Comparison of ENCODE assay signal across 8 cellular contexts in the genomic region with DNA sequence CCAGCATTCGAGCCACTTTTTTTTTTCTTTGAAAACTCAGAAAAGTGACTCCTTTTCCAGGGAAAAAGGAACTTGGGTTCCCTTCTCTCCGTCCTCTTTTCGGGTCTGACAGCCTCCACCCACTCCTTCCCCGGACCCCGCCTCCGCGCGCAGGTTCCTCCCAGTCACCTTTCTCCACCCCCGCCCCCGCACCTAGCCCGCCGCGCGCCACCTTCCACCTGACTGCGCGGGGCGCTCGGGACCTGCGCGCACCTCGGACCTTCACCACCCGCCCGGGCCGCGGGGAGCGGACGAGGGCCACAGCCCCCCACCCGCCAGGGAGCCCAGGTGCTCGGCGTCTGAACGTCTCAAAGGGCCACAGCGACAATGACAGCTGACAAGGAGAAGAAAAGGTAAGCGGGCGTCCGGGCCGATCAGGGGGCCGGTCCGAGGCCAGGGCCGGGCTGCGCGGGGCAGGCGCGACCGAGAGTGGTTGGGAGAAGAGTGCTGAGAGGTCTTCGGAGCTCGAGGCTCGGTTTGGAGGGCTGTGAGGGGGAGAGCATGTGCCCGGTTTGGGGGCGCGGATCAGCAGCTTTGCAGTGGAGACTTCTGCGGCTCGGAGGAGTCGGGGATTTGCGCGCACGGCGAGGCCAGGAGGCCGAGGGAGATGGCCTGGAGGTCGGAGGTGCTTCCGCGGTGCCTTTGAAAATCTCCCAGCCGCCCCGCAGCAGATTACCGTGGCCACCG. TPM values are rescaled to one million over a fixed set of nuclear protein-coding genes. Genes with fewer than 3 reads are reported as not detected.
DNase-seq lines count a peak whose midpoint lies in the region; ATAC-seq and TF ChIP-seq lines count a peak whose summit lies in the region.

No MANE protein-coding gene starts in this region.

- TSS peak; percentile 48 for BruUV-seq in Panc1 (replicated peaks; lab: Mats Ljungman, UMichigan)

- H3K27ac ChIP-seq in Panc1 (ENCODE audit: low read length) (peak overlapping the region; percentile 89; the same call in 1 of the 2 replicates), rectal smooth muscle tissue (ENCODE audit: low read depth, low read length) (peak overlapping the region; percentile 65)

- peak overlapping the region; percentile 66 for H3K9ac ChIP-seq in rectal smooth muscle tissue (ENCODE audit: low read length)

- ATAC-seq in HG03045 (IDR thresholded peaks at IDR 0.05; ENCODE audit: unreplicated experiment) (peak; percentile 45), Panc1 (peak; percentile 70)

- POLR2A ChIA-PET in Panc1 (lab: Charles Lee): no interaction called here

- in situ Hi-C loops in Panc1 (cut with HindIII; ENCODE audit: low pct_unique_long_range_greater_than_20kb, low sequenced_read_pairs): no loop called here

- H3K27me3 ChIP-seq in Panc1 (ENCODE audit: control insufficient read depth, insufficient read depth, low read length): no peaks in the 10 kb centered on the region
- H3K27me3 ChIP-seq in rectal smooth muscle tissue (ENCODE audit: control insufficient read depth, insufficient read depth, low read length): no peaks in the 10 kb centered on the region

- no peaks in the 10 kb centered on the region for H3K9me3 ChIP-seq in Panc1 (ENCODE audit: control insufficient read depth, insufficient read depth, low read depth, low read length)

- CTCF ChIA-PET in Panc1 (lab: Charles Lee): interaction anchor here (0.7 kb wide), 1 partner anchor 267 kb away, joined by 5 read pairs; no protein-coding TSS in a partner anchor

- H3K36me3 ChIP-seq in Panc1 (ENCODE audit: control insufficient read depth, insufficient read depth, low read length) (no peaks in the 10 kb centered on the region), rectal smooth muscle tissue (ENCODE audit: control insufficient read depth, insufficient read depth, low read length) (no peaks in the 10 kb centered on the region)

- peak overlapping the region; percentile 89 to 92 for H3K4me3 ChIP-seq in Panc1 (ENCODE audit: low read depth in 2 of 2, low read length in 2 of 2)
- peak overlapping the region; percentile 90 for H3K4me3 ChIP-seq in rectal smooth muscle tissue (ENCODE audit: low read length)

- H3K4me1 ChIP-seq in Panc1 (ENCODE audit: control insufficient read depth, insufficient read depth, low read length) (peaks cover 25% of the 10 kb centered on the region), rectal smooth muscle tissue (ENCODE audit: control insufficient read depth, insufficient read depth, low read length) (no peaks in the 10 kb centered on the region)

- intact Hi-C loops in Panc1 (cut with micrococcal nuclease; ENCODE audit: unreplicated experiment): loop anchor here (2.0 kb wide), 2 partner anchors 67 to 287 kb away; no protein-coding TSS in a partner anchor
- intact Hi-C loops in cardiac septum (cut with DNase I): loop anchor here (1.0 to 10.0 kb wide), 8 partner anchors 21 to 285 kb away; no protein-coding TSS in a partner anchor

- peak; percentile 35 for TF ChIP-seq CTCF in Panc1 (IDR thresholded peaks at IDR 0.05)

- DNase-seq in NCI-H146 (lab: John Stamatoyannopoulos, UW): peak; percentile 61
- no peak for DNase-seq in NCI-H146 treated with DMSO at 0.1 percent for 48 hours (lab: John Stamatoyannopoulos, UW; ENCODE audit: unreplicated experiment)
- DNase-seq in Panc1 (ENCODE audit: low read depth, low spot score): no peak
- peak in 3 of 4 experiments; percentile 14 to 69 (median 32) for DNase-seq in activated naive CD4-positive, alpha-beta T cell (lab: John Stamatoyannopoulos, UW)
- DNase-seq in cardiac septum (ENCODE audit: low spot score): peak; percentile 92
- no peak for DNase-seq in occipital lobe (lab: John Stamatoyannopoulos, UW)

RNA-seq across cellular contexts. Expression of a gene that starts 0.5 kb away (rescaled TPM):
- 106 TPM for total RNA-seq in Panc1 (2021; ENCODE audit: unreplicated experiment)
- polyA plus RNA-seq in Panc1 (2012; ENCODE audit: insufficient read length): 65.8 TPM
- total RNA-seq in cardiac septum: 139 TPM
- total RNA-seq in occipital lobe: 6.1 TPM

Comparison
In these comparisons a context has a peak if more than half of its experiments do, and no peak if none do; other contexts are left out.
1. DNase-seq: peak in NCI-H146 (single experiment), activated naive CD4-positive, alpha-beta T cell (3 of 4) and cardiac septum (single experiment); none in NCI-H146 treated with DMSO at 0.1 percent for 48 hours (single experiment), Panc1 (single experiment) and occipital lobe (single experiment).
2. RNA of a gene that starts 0.5 kb away (total RNA-seq): 139 TPM in cardiac septum (single experiment) and 106 TPM in Panc1 (single experiment); 6.1 TPM in occipital lobe (single experiment); every median in the first group is over 10 times any median in the second.